Comparison of ENCODE assay signal across 1 cellular context in genomic region chr11:86931965-86932332, GRCh38.
A peak's percentile ranks its signal among the peaks of the same experiment; 100 is the strongest.
TF ChIP-seq lines count a peak whose summit lies in the region.

No MANE protein-coding gene starts in this region.

TF ChIP-seq in K562, 482 proteins besides CTCF, POLR2A, EP300 and RAD21 (continued from another document and continues in another):
- no peak for TF ChIP-seq ZNF518B (CRISPR knock-in tag; IDR thresholded peaks at IDR 0.05)
- no peak; a peak in 1 of 4 replicates for TF ChIP-seq MNT (conservative IDR thresholded peaks at IDR 0.05)
- peak; percentile 86 for TF ChIP-seq MITF (IDR thresholded peaks at IDR 0.05)
- no peak for TF ChIP-seq CREB3L1 (IDR thresholded peaks at IDR 0.05; ENCODE audit: borderline replicate concordance, low read depth)
- no peak for TF ChIP-seq ZNF79 (CRISPR knock-in tag; IDR thresholded peaks at IDR 0.05; ENCODE audit: low read depth)
- TF ChIP-seq ZSCAN32 (CRISPR knock-in tag; IDR thresholded peaks at IDR 0.05): no peak
- no peak for TF ChIP-seq LARP7 (IDR thresholded peaks at IDR 0.05)
- peak; percentile 99 for TF ChIP-seq MEIS2 (IDR thresholded peaks at IDR 0.05; ENCODE audit: partially characterized antibody)
- TF ChIP-seq PHF20 (IDR thresholded peaks at IDR 0.05; ENCODE audit: partially characterized antibody): no peak
- no peak for TF ChIP-seq ZNF717 (CRISPR knock-in tag; IDR thresholded peaks at IDR 0.05)
- TF ChIP-seq SMARCC2 (IDR thresholded peaks at IDR 0.05; ENCODE audit: low read depth): 0 out of 2 replicates have a peak, but pooled peaks have one; percentile 37
- no peak for TF ChIP-seq CBX8 (IDR thresholded peaks at IDR 0.05; ENCODE audit: borderline replicate concordance, extremely low read depth, low read depth, low read length, poor library complexity, severe bottlenecking)
- no peak for TF ChIP-seq ZBTB33 (CRISPR knock-in tag; IDR thresholded peaks at IDR 0.05)
- no peak for TF ChIP-seq NR2F6 (CRISPR knock-in tag; IDR thresholded peaks at IDR 0.05)
- no peak for TF ChIP-seq ZBTB5 (IDR thresholded peaks at IDR 0.05)
- no peak for TF ChIP-seq U2AF2 (optimal IDR thresholded peaks at IDR 0.05; ENCODE audit: low read depth, low read length)
- no peak; the same call in 1 of the 2 replicates for TF ChIP-seq TEAD4 (IDR thresholded peaks at IDR 0.05; ENCODE audit: low read length)
- no peak for TF ChIP-seq TEAD4 (CRISPR knock-in tag; IDR thresholded peaks at IDR 0.05; ENCODE audit: borderline replicate concordance)
- no peak for TF ChIP-seq MLX (CRISPR knock-in tag; conservative IDR thresholded peaks at IDR 0.05)
- no peak for TF ChIP-seq EZH2 (IDR thresholded peaks at IDR 0.05; ENCODE audit: borderline replicate concordance, low read depth, low read length)
- no peak for TF ChIP-seq PATZ1 (CRISPR knock-in tag; IDR thresholded peaks at IDR 0.05; ENCODE audit: borderline replicate concordance)
- TF ChIP-seq SLC30A9 (CRISPR knock-in tag; IDR thresholded peaks at IDR 0.05): no peak
- no peak for TF ChIP-seq PML (IDR thresholded peaks at IDR 0.05; ENCODE audit: low read length)
- TF ChIP-seq ZNF436 (CRISPR knock-in tag; IDR thresholded peaks at IDR 0.05): no peak
- no peak for TF ChIP-seq ZBED1 (IDR thresholded peaks at IDR 0.05)
- no peak for TF ChIP-seq MAFK (IDR thresholded peaks at IDR 0.05; ENCODE audit: low read length)
- TF ChIP-seq SAP30 (IDR thresholded peaks at IDR 0.05; ENCODE audit: borderline replicate concordance, insufficient read depth, low read depth, low read length, poor library complexity, severe bottlenecking): no peak
- TF ChIP-seq CHAMP1 (IDR thresholded peaks at IDR 0.05): no peak
- no peak; a peak in 1 of 4 replicates for TF ChIP-seq SIN3A (IDR thresholded peaks at IDR 0.05; ENCODE audit: borderline replicate concordance in 2 of 2, control insufficient read depth in 1 of 2, low read depth in 2 of 2, low read length in 2 of 2)
- TF ChIP-seq FUS (optimal IDR thresholded peaks at IDR 0.05; ENCODE audit: low read depth, low read length): no peak
- TF ChIP-seq HDAC2 (IDR thresholded peaks at IDR 0.05): peak; percentile 47; the same call in 1 of the 2 replicates
- no peak for TF ChIP-seq CEBPB (tag; IDR thresholded peaks at IDR 0.05)
- TF ChIP-seq MCM7 (IDR thresholded peaks at IDR 0.05): no peak
- TF ChIP-seq CEBPG (CRISPR knock-in tag; IDR thresholded peaks at IDR 0.05): no peak
- no peak for TF ChIP-seq CEBPG (tag; conservative IDR thresholded peaks at IDR 0.05 in 1 of 2, IDR thresholded peaks at IDR 0.05 in 1 of 2)
- TF ChIP-seq BRF2 (IDR thresholded peaks at IDR 0.05; ENCODE audit: borderline replicate concordance, insufficient read depth, insufficient read length): no peak
- TF ChIP-seq U2AF1 (optimal IDR thresholded peaks at IDR 0.05; ENCODE audit: low read depth, low read length): no peak
- TF ChIP-seq E2F4 (CRISPR knock-in tag; IDR thresholded peaks at IDR 0.05; ENCODE audit: low read depth): no peak
- no peak for TF ChIP-seq XRCC5 (IDR thresholded peaks at IDR 0.05; ENCODE audit: low read depth, low read length)
- TF ChIP-seq L3MBTL2 (IDR thresholded peaks at IDR 0.05): peak; percentile 12
- no peak for TF ChIP-seq ZNF408 (CRISPR knock-in tag; IDR thresholded peaks at IDR 0.05; ENCODE audit: low read depth)
- peak; percentile 72; the same call in 1 of the 2 replicates for TF ChIP-seq ETV5 (CRISPR knock-in tag; IDR thresholded peaks at IDR 0.05; ENCODE audit: low read depth)
- no peak for TF ChIP-seq HNRNPH1 (optimal IDR thresholded peaks at IDR 0.05; ENCODE audit: low read depth, low read length)
- no peak for TF ChIP-seq HMG20B (CRISPR knock-in tag; IDR thresholded peaks at IDR 0.05)
- TF ChIP-seq SOX6 (IDR thresholded peaks at IDR 0.05): peak; percentile 32
